In genomic region chr11:70464509-70465361, GRCh38 we compare ENCODE assay signal across 17 cellular contexts.
"Had no signal": no experiment of that assay in that cellular context is flagged by ENCODE, and none has a peak within 500 bp of the region (broad histone marks: within the 10 kb centered on the region; RNA-seq: fewer than 3 reads in every experiment).

No MANE protein-coding gene starts in this region.

- H3K4me3 Mint-ChIP-seq: activated naive CD8-positive, alpha-beta T cell; immature natural killer cell; natural killer cell treated with Interleukin-12 subunit alpha and Interleukin-12 subunit beta and Interleukin-15 and Interleukin-18, amount 100 ng/mL, for 72 hours had no signal

- H3K36me3 ChIP-seq: brain microvascular endothelial cell, tibial nerve had no signal

- H3K27ac ChIP-seq: brain microvascular endothelial cell, tibial nerve had no signal

- H3K27me3 ChIP-seq: tibial nerve had no signal

- H3K4me3 ChIP-seq: mucosa of descending colon, tibial nerve had no signal

- H3K27ac Mint-ChIP-seq: activated naive CD8-positive, alpha-beta T cell; immature natural killer cell; natural killer cell treated with Interleukin-12 subunit alpha and Interleukin-12 subunit beta and Interleukin-15 and Interleukin-18, amount 100 ng/mL, for 72 hours had no signal

- H3K9me3 ChIP-seq: mucosa of descending colon, tibial nerve had no signal

- H3K9me3 Mint-ChIP-seq: natural killer cell treated with Interleukin-12 subunit alpha and Interleukin-12 subunit beta and Interleukin-15 and Interleukin-18, amount 100 ng/mL, for 72 hours had no signal

- ATAC-seq: activated CD4-positive, CD25-positive, alpha-beta regulatory T cell treated with anti-CD3 and anti-CD28 coated beads, Interleukin-2, amount 50 U/mL, for 24 hours; left colon; mucosa of descending colon; natural killer cell treated with Interleukin-12 subunit alpha and Interleukin-12 subunit beta and Interleukin-15 and Interleukin-18, amount 100 ng/mL, for 72 hours had no signal

- H3K36me3 Mint-ChIP-seq: activated naive CD8-positive, alpha-beta T cell; immature natural killer cell; natural killer cell treated with Interleukin-12 subunit alpha and Interleukin-12 subunit beta and Interleukin-15 and Interleukin-18, amount 100 ng/mL, for 72 hours had no signal

- H3K4me1 Mint-ChIP-seq: immature natural killer cell had no signal

- DNase-seq: activated CD4-positive, alpha-beta T cell treated with anti-CD3 and anti-CD28 coated beads, Interleukin-2, amount 50 U/mL, for 4 hours; activated effector memory CD4-positive, alpha-beta T cell treated with Interleukin-2 at 50 U/mL for 16 hours; activated T-cell treated with anti-CD3 and anti-CD28 coated beads, Interleukin-2, amount 50 U/mL, for 1 hour; amygdala; brain microvascular endothelial cell; cerebellar nuclear complex; dermis blood vessel endothelial cell; immature natural killer cell; left colon; mucosa of descending colon; stimulated activated CD4-positive, alpha-beta T cell treated with anti-CD3 and anti-CD28 coated beads, Interleukin-15, amount 100 ng/mL, for 24 hours; stimulated activated CD4-positive, alpha-beta T cell treated with anti-CD3 and anti-CD28 coated beads, Interleukin-4, amount 100 ng/mL, for 24 hours; SW 1271 had no signal
